Comparison of ENCODE assay signal across 33 cellular contexts in genomic region chr10:123535386-123535785, GRCh38.
"Had no signal": no experiment of that assay in that cellular context is flagged by ENCODE, and none has a peak within 500 bp of the region (broad histone marks: within the 10 kb centered on the region; RNA-seq: fewer than 3 reads in every experiment).

No MANE protein-coding gene starts in this region.

- H3K4me2 ChIP-seq: KMS-11 had no signal

- H3K4me1 Mint-ChIP-seq: activated CD4-positive, alpha-beta memory T cell treated with anti-CD3 and anti-CD28 coated beads, Interleukin-2, amount 10 ng/mL, durations not matched to agents 7 days and 5 days; activated naive CD4-positive, alpha-beta T cell treated with anti-CD3 and anti-CD28 coated beads, Interleukin-2, amount 50 U/mL, for 24 hours; activated naive CD8-positive, alpha-beta T cell treated with anti-CD3 and anti-CD28 coated beads, Interleukin-2, amount 10 ng/mL, durations not matched to agents 7 days and 5 days; central memory CD8-positive, alpha-beta T cell had no signal

- H3K4me3 ChIP-seq: ascending aorta, cardiac muscle cell, Peyer's patch had no signal

- H3K9me3 Mint-ChIP-seq: activated CD4-positive, alpha-beta memory T cell treated with anti-CD3 and anti-CD28 coated beads, Interleukin-2, amount 10 ng/mL, durations not matched to agents 7 days and 5 days; activated T-cell treated with anti-CD3 and anti-CD28 coated beads, Interleukin-2, amount 50 U/mL, for 24 hours; activated T-helper 2 cell treated with anti-CD3 and anti-CD28 coated beads, Interferon-gamma antibody, Interleukin-2, Interleukin-4, amounts not matched to agents 10 μg/mL and 5 μg/mL and 100 μg/mL, durations not matched to agents 14 hours and 24 hours and 36 hours had no signal

- DNase-seq: activated CD4-positive, alpha-beta memory T cell treated with anti-CD3 and anti-CD28 coated beads, Interleukin-2, amount 10 ng/mL, durations not matched to agents 7 days and 5 days; activated CD4-positive, alpha-beta T cell treated with anti-CD3 and anti-CD28 coated beads for 1 hour; activated CD4-positive, alpha-beta T cell treated with anti-CD3 and anti-CD28 coated beads for 48 hours; activated CD4-positive, CD25-positive, alpha-beta regulatory T cell; activated gamma-delta T cell; activated naive CD4-positive, alpha-beta T cell treated with Interleukin-2 at 50 U/mL for 16 hours; activated naive CD8-positive, alpha-beta T cell treated with anti-CD3 and anti-CD28 coated beads, Interleukin-2, amount 10 ng/mL, durations not matched to agents 7 days and 5 days; activated T-cell treated with anti-CD3 and anti-CD28 coated beads, Interleukin-2, amount 50 U/mL, for 24 hours; amygdala; MM.1S; NCI-H1092; NCI-H1436 treated with DMSO at 0.1 percent for 48 hours; NCI-H1694 treated with DMSO at 0.1 percent for 48 hours; NCI-H2029; NCI-H2171; NCI-H510A; NCI-H526; NCI-H748 treated with DMSO at 0.1 percent for 48 hours; NK-92 treated with Interleukin-12 subunit alpha and Interleukin-12 subunit beta, amount 100 ng/mL, for 24 hours; PC-3; SIG-M5; SW 1271; T1000; WERI-Rb-1 had no signal

- ATAC-seq: PC-3, Right ventricle myocardium inferior had no signal

- H3K27ac ChIP-seq: ascending aorta, cardiac muscle cell, KMS-11, Peyer's patch, RWPE1, WERI-Rb-1 had no signal

- H3K27me3 ChIP-seq: ascending aorta, cardiac muscle cell, Peyer's patch had no signal

- H3K36me3 ChIP-seq: ascending aorta, cardiac muscle cell, Peyer's patch, WERI-Rb-1 had no signal

- H3K36me3 Mint-ChIP-seq: activated naive CD4-positive, alpha-beta T cell treated with anti-CD3 and anti-CD28 coated beads, Interleukin-2, amount 50 U/mL, for 24 hours; activated naive CD8-positive, alpha-beta T cell treated with anti-CD3 and anti-CD28 coated beads, Interleukin-2, amount 10 ng/mL, durations not matched to agents 7 days and 5 days had no signal

- H3K4me3 Mint-ChIP-seq: activated CD4-positive, alpha-beta memory T cell treated with anti-CD3 and anti-CD28 coated beads, Interleukin-2, amount 10 ng/mL, durations not matched to agents 7 days and 5 days; activated naive CD4-positive, alpha-beta T cell treated with anti-CD3 and anti-CD28 coated beads, Interleukin-2, amount 50 U/mL, for 24 hours; activated naive CD8-positive, alpha-beta T cell treated with anti-CD3 and anti-CD28 coated beads, Interleukin-2, amount 10 ng/mL, durations not matched to agents 7 days and 5 days; activated T-cell treated with anti-CD3 and anti-CD28 coated beads, Interleukin-2, amount 50 U/mL, for 24 hours; central memory CD8-positive, alpha-beta T cell had no signal

- H3K9me3 ChIP-seq: Peyer's patch had no signal

- H3K27ac Mint-ChIP-seq: activated CD4-positive, alpha-beta memory T cell treated with anti-CD3 and anti-CD28 coated beads, Interleukin-2, amount 10 ng/mL, durations not matched to agents 7 days and 5 days; activated naive CD4-positive, alpha-beta T cell treated with anti-CD3 and anti-CD28 coated beads, Interleukin-2, amount 50 U/mL, for 24 hours; activated naive CD8-positive, alpha-beta T cell treated with anti-CD3 and anti-CD28 coated beads, Interleukin-2, amount 10 ng/mL, durations not matched to agents 7 days and 5 days; activated T-cell treated with anti-CD3 and anti-CD28 coated beads, Interleukin-2, amount 50 U/mL, for 24 hours; activated T-helper 2 cell treated with anti-CD3 and anti-CD28 coated beads, Interferon-gamma antibody, Interleukin-2, Interleukin-4, amounts not matched to agents 10 μg/mL and 5 μg/mL and 100 μg/mL, durations not matched to agents 14 hours and 24 hours and 36 hours had no signal

- H3K4me1 ChIP-seq: ascending aorta, Peyer's patch had no signal
